In genomic region chr3:50591196-50591741, GRCh38 we compare ENCODE assay signal across 10 cellular contexts. TPM values are rescaled to one million over a fixed set of nuclear protein-coding genes. Genes with fewer than 3 reads are reported as not detected.
DNase-seq lines count a peak whose midpoint lies in the region; ATAC-seq, FAIRE-seq and TF ChIP-seq lines count a peak whose summit lies in the region.
"Had no signal": no experiment of that assay in that cellular context is flagged by ENCODE, and none has a peak within 500 bp of the region (broad histone marks: within the 10 kb centered on the region; RNA-seq: fewer than 3 reads in every experiment).

No MANE protein-coding gene starts in this region.

- H3K27me3 ChIP-seq in ovary, result no peaks in the 10 kb centered on the region

- BruUV-seq in OCI-LY7 (replicated peaks; lab: Mats Ljungman, UMichigan), result no TSS peak

- peak; percentile 34 for DNase-seq in stimulated activated naive CD4-positive, alpha-beta T cell treated with Interleukin-2 at 50 U/mL for 16 hours (lab: John Stamatoyannopoulos, UW)
- no peak for DNase-seq in stimulated activated naive CD4-positive, alpha-beta T cell (lab: John Stamatoyannopoulos, UW)
- DNase-seq in OCI-LY7 (ENCODE audit: low spot score), result no peak
- DNase-seq in kidney, result no peak
- DNase-seq in NCI-H187 (lab: John Stamatoyannopoulos, UW), result no peak
- DNase-seq in ovary, result no peak
- DNase-seq: occipital lobe had no signal

- no peak overlapping the region for H3K4me2 ChIP-seq in OCI-LY7 (ENCODE audit: low read length)

- H3K4me3 ChIP-seq in OCI-LY7 (ENCODE audit: low read depth, low read length, poor library complexity, severe bottlenecking), result no peak overlapping the region
- no peak overlapping the region for H3K4me3 ChIP-seq in kidney (ENCODE audit: low read length in 2 of 2)
- H3K4me3 ChIP-seq in ovary, result no peak overlapping the region

- peak overlapping the region in 1 of 2 donors; percentile 34 for H3K9ac ChIP-seq in kidney (ENCODE audit: low read length in 2 of 2)

- TF ChIP-seq POLR2A in ovary (IDR thresholded peaks at IDR 0.05), result no peak

- no peaks in the 10 kb centered on the region for H4K20me1 ChIP-seq in OCI-LY7 (ENCODE audit: insufficient read depth, low read length)

- POLR2A ChIA-PET in OCI-LY7 (lab: Charles Lee), result interaction anchor here (0.6 kb wide), 2 partner anchors 46 to 853 kb away, joined by 3 read pairs; no protein-coding TSS in a partner anchor

- H3K9me2 ChIP-seq in OCI-LY7 (ENCODE audit: insufficient read depth, low read length), result no peaks in the 10 kb centered on the region

- FAIRE-seq in kidney (lab: Jason Lieb, UNC), result no peak
- FAIRE-seq: bronchial epithelial cell had no signal

- peaks cover 10% of the 10 kb centered on the region for H3K4me1 ChIP-seq in OCI-LY7 (ENCODE audit: insufficient read depth, low read length, poor library complexity, severe bottlenecking)
- peaks cover 10 to 16% of the 10 kb centered on the region in 2 donors for H3K4me1 ChIP-seq in kidney (ENCODE audit: control insufficient read depth in 1 of 2, insufficient read depth in 1 of 2, low read depth in 1 of 2, low read length in 2 of 2)
- H3K4me1 ChIP-seq in ovary (ENCODE audit: insufficient read depth), result peaks cover 10% of the 10 kb centered on the region

- H2AFZ ChIP-seq in OCI-LY7 (ENCODE audit: low read length), result no peak overlapping the region

- H3K27ac ChIP-seq in OCI-LY7 (ENCODE audit: low read depth, low read length, poor library complexity, severe bottlenecking) (no peak overlapping the region), kidney (ENCODE audit: low read depth in 2 of 2, low read length in 2 of 2) (peak overlapping the region; percentile 9 to 74), ovary (no peak overlapping the region)

- WGBS in ovary, 3 donors, result 62 to 65% (median 65%) methylated on average over 9 of the region's 9 CpGs

- CTCF ChIA-PET in OCI-LY7 (lab: Charles Lee; ENCODE audit: unreplicated experiment), result interaction anchor here (1.3 kb wide), 1 partner anchor 61 kb away, joined by 3 read pairs; no protein-coding TSS in a partner anchor

- H3K79me2 ChIP-seq in OCI-LY7 (ENCODE audit: insufficient read depth, low read depth, low read length), result no peaks in the 10 kb centered on the region

- H3K9me3 ChIP-seq in OCI-LY7 (ENCODE audit: low read length), result no peaks in the 10 kb centered on the region
- H3K9me3 ChIP-seq in kidney (ENCODE audit: control insufficient read depth in 1 of 2, low read length in 2 of 2), result no peaks in the 10 kb centered on the region
- no peaks in the 10 kb centered on the region for H3K9me3 ChIP-seq in ovary

- intact Hi-C loops in OCI-LY7 (cut with micrococcal nuclease; ENCODE audit: unreplicated experiment), result loop anchor here (2.0 kb wide), 1 partner anchor 24 kb away; no protein-coding TSS in a partner anchor
- intact Hi-C loops in kidney (cut with DNase I), result no loop called here
- intact Hi-C loops in ovary (cut with DNase I), result no loop called here

- TF ChIP-seq EP300 in ovary (IDR thresholded peaks at IDR 0.05), result no peak

- TF ChIP-seq CTCF in OCI-LY7 (conservative IDR thresholded peaks at IDR 0.05; ENCODE audit: low read length), result peak; percentile 13; the same call in 1 of the 2 replicates
- no peak for TF ChIP-seq CTCF in kidney (IDR thresholded peaks at IDR 0.05; ENCODE audit: borderline replicate concordance, extremely low read depth, insufficient read depth)
- no peak for TF ChIP-seq CTCF in ovary (IDR thresholded peaks at IDR 0.05)

- ATAC-seq in SK-N-SH treated with all-trans-retinoic acid at 6 μM for 48 hours (no peak), HG02973 (IDR thresholded peaks at IDR 0.05; ENCODE audit: unreplicated experiment) (no peak)

- H3K36me3 ChIP-seq in OCI-LY7 (ENCODE audit: insufficient read depth, low read length) (no peaks in the 10 kb centered on the region), kidney (ENCODE audit: control insufficient read depth in 1 of 2, insufficient read depth in 2 of 2, low read length in 2 of 2) (no peaks in the 10 kb centered on the region), ovary (no peaks in the 10 kb centered on the region)

TF ChIP-seq in SK-N-SH treated with all-trans-retinoic acid at 6 μM for 48 hours, 23 proteins besides CTCF, POLR2A, EP300 and RAD21 (continues in another document):
- TF ChIP-seq PATZ1 (CRISPR knock-in tag; IDR thresholded peaks at IDR 0.05; ENCODE audit: borderline replicate concordance), result no peak
- no peak for TF ChIP-seq ZFP3 (CRISPR knock-in tag; IDR thresholded peaks at IDR 0.05)
- TF ChIP-seq ZNF70 (CRISPR knock-in tag; IDR thresholded peaks at IDR 0.05), result no peak
- no peak for TF ChIP-seq CSDC2 (CRISPR knock-in tag; IDR thresholded peaks at IDR 0.05)
- TF ChIP-seq TCF4 (CRISPR knock-in tag; IDR thresholded peaks at IDR 0.05; ENCODE audit: borderline replicate concordance), result no peak
- TF ChIP-seq GLIS3 (CRISPR knock-in tag; IDR thresholded peaks at IDR 0.05), result no peak
- TF ChIP-seq BACH2 (CRISPR knock-in tag; IDR thresholded peaks at IDR 0.05; ENCODE audit: borderline replicate concordance), result no peak
- TF ChIP-seq ESRRG (CRISPR knock-in tag; IDR thresholded peaks at IDR 0.05), result no peak
- TF ChIP-seq ZNF565 (CRISPR knock-in tag; conservative IDR thresholded peaks at IDR 0.05; ENCODE audit: low read depth), result no peak
- TF ChIP-seq, protein P1, sequence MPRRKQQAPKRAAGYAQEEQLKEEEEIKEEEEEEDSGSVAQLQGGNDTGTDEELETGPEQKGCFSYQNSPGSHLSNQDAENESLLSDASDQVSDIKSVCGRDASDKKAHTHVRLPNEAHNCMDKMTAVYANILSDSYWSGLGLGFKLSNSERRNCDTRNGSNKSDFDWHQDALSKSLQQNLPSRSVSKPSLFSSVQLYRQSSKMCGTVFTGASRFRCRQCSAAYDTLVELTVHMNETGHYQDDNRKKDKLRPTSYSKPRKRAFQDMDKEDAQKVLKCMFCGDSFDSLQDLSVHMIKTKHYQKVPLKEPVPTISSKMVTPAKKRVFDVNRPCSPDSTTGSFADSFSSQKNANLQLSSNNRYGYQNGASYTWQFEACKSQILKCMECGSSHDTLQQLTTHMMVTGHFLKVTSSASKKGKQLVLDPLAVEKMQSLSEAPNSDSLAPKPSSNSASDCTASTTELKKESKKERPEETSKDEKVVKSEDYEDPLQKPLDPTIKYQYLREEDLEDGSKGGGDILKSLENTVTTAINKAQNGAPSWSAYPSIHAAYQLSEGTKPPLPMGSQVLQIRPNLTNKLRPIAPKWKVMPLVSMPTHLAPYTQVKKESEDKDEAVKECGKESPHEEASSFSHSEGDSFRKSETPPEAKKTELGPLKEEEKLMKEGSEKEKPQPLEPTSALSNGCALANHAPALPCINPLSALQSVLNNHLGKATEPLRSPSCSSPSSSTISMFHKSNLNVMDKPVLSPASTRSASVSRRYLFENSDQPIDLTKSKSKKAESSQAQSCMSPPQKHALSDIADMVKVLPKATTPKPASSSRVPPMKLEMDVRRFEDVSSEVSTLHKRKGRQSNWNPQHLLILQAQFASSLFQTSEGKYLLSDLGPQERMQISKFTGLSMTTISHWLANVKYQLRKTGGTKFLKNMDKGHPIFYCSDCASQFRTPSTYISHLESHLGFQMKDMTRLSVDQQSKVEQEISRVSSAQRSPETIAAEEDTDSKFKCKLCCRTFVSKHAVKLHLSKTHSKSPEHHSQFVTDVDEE (CRISPR knock-in tag; IDR thresholded peaks at IDR 0.05), result no peak
- TF ChIP-seq ZC3H10 (CRISPR knock-in tag; IDR thresholded peaks at IDR 0.05), result no peak
- no peak for TF ChIP-seq SNAI2 (CRISPR knock-in tag; IDR thresholded peaks at IDR 0.05)
- TF ChIP-seq ZFP30 (CRISPR knock-in tag; IDR thresholded peaks at IDR 0.05), result no peak
- no peak for TF ChIP-seq PPARA (CRISPR knock-in tag; IDR thresholded peaks at IDR 0.05; ENCODE audit: borderline replicate concordance)
- TF ChIP-seq ISL1 (CRISPR knock-in tag; IDR thresholded peaks at IDR 0.05), result no peak

RNA-seq across cellular contexts. Expression of gene CISH, which starts 20.3 kb away (rescaled TPM):
- total RNA-seq in OCI-LY7 (2014; rRNA removed; shearing (Covaris generic)), result 0.05 TPM in 1 of 2 replicates, not detected in the other
- total RNA-seq in OCI-LY7 (2022) (not detected in 2 replicates), kidney (30.8 TPM), ovary (10 to 100 TPM in 6 of 7 donors, 1 to 10 TPM in 1; 6.2 to 28.0 (median 24.7) TPM)
- polyA plus RNA-seq in kidney (ENCODE audit: insufficient read depth, low read depth, low replicate concordance) (59.4 TPM), ovary (10 to 100 TPM in 1 of 2 donors, 1 to 10 TPM in 1; 6.5 to 21.9 TPM)

RNA-seq across cellular contexts. Expression of gene HEMK1, which starts 21.9 kb away (rescaled TPM):
- total RNA-seq in OCI-LY7 (2014; rRNA removed; shearing (Covaris generic)), result 18.9 and 19.3 TPM in 2 replicates
- total RNA-seq in OCI-LY7 (2022) (27.4 and 30.1 TPM in 2 replicates), kidney (25.1 TPM), ovary (10 to 100 TPM in 5 of 7 donors, 1 to 10 TPM in 2; 6.8 to 35.3 (median 24.7) TPM)
- polyA plus RNA-seq in kidney (ENCODE audit: insufficient read depth, low read depth, low replicate concordance) (30.3 TPM), ovary (10 to 100 TPM in 1 of 2 donors, 1 to 10 TPM in 1; 7.7 to 17.3 TPM)

RNA-seq across cellular contexts. Expression of gene C3orf18, which starts 23.7 kb away (rescaled TPM):
- total RNA-seq in OCI-LY7 (2014; rRNA removed; shearing (Covaris generic)), result 3.9 and 8.0 TPM in 2 replicates
- total RNA-seq in OCI-LY7 (2022), result 8.0 and 9.5 TPM in 2 replicates
- 6.2 TPM for total RNA-seq in kidney
- 14.9 TPM for polyA plus RNA-seq in kidney (ENCODE audit: insufficient read depth, low read depth, low replicate concordance)
- 10 to 100 TPM; 10.7 to 24.1 (median 17.7) TPM for total RNA-seq in ovary
- polyA plus RNA-seq in ovary, result 10 to 100 TPM; 13.0 to 17.5 TPM

RNA-seq across cellular contexts. Expression of gene MAPKAPK3, which starts 25.7 kb away (rescaled TPM):
- total RNA-seq in OCI-LY7 (2014; rRNA removed; shearing (Covaris generic)), result 17.5 and 24.1 TPM in 2 replicates
- total RNA-seq in OCI-LY7 (2022) (20.3 and 25.2 TPM in 2 replicates), kidney (75.8 TPM), ovary (10 to 100 TPM; 16.9 to 34.6 (median 29.3) TPM)
- polyA plus RNA-seq in kidney (ENCODE audit: insufficient read depth, low read depth, low replicate concordance) (68.0 TPM), ovary (10 to 100 TPM; 15.8 to 44.7 TPM)

Comparison
In these comparisons a context has a peak if more than half of its experiments do, and no peak if none do; other contexts are left out.
1. H3K27ac ChIP-seq: peak in kidney (2 of 2); none in OCI-LY7 (single experiment) and ovary (0 of 2).
2. RNA of gene CISH, which starts 20.3 kb away (total RNA-seq): 30.8 TPM in kidney (single experiment) and 6.2 to 28.0 TPM in ovary; 0.05 TPM in OCI-LY7; every median in the first group is over 4 times any median in the second.